In the genomic region with DNA sequence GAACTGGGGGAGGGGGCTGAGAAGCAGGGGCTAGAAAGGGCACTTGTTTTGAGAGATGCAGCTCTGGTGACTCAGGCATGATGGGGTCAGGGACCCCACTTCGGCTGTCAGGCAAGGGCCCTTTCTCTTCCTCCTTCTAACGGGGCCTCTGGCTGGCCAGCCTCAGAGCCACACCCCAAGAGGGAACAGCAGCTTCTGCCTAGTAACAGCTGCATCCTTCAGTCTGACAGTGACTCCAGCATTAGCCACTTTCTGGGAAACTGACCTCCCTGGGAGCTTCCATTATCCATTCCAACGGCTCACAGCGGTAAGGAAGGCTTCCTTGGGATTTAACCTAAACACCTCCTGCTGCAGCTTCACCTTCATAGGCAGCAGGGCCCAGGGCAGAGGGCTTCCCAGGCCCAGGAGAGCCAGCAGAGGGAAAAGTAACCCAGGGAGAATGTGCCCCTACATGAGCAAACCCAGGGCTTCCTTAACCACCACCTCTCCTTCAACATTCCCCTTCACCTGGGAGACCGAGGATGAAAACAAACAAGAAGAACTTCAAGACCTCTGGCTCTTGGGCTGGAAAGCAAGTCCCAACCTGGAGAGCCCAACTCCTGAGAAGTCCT, we compare ENCODE assay signal across 10 cellular contexts. TPM values are rescaled to one million over a fixed set of nuclear protein-coding genes. Genes with fewer than 3 reads are reported as not detected.
DNase-seq lines count a peak whose midpoint lies in the region; ATAC-seq and TF ChIP-seq lines count a peak whose summit lies in the region.
"Had no signal": no experiment of that assay in that cellular context is flagged by ENCODE, and none has a peak within 500 bp of the region (broad histone marks: within the 10 kb centered on the region; RNA-seq: fewer than 3 reads in every experiment).

No MANE protein-coding gene starts in this region.

- H3K9ac ChIP-seq in iPS-15b (ENCODE audit: low read depth, low read length), result peak overlapping the region; percentile 37
- H3K9ac ChIP-seq in smooth muscle cell (ENCODE audit: low read depth), result no peak overlapping the region

- H3K4me2 ChIP-seq in smooth muscle cell, result peak overlapping the region; percentile 88

- TF ChIP-seq CTCF in HFFc6 (IDR thresholded peaks at IDR 0.05) (no peak), smooth muscle cell (IDR thresholded peaks at IDR 0.05; ENCODE audit: borderline replicate concordance, insufficient read depth, poor library complexity, severe bottlenecking) (no peak)

- H3K4me1 Mint-ChIP-seq in HFFc6 (ENCODE audit: low read depth), result peaks cover 63% of the 10 kb centered on the region

- H3K4me3 ChIP-seq in iPS-15b (ENCODE audit: low read depth, low read length), result peak overlapping the region; percentile 18
- H3K4me3 ChIP-seq in smooth muscle cell, result no peak overlapping the region

- H2AFZ ChIP-seq in smooth muscle cell (ENCODE audit: low read depth), result no peak overlapping the region

- peaks cover 2% of the 10 kb centered on the region; the same call in 1 of the 2 replicates for H3K27me3 Mint-ChIP-seq in HFFc6 (ENCODE audit: insufficient read depth)
- H3K27me3 Mint-ChIP-seq: activated B cell treated with CpG ODN at 0.5 μM for 24 hours had no signal

- no peaks in the 10 kb centered on the region for H3K79me2 ChIP-seq in smooth muscle cell (ENCODE audit: low read depth)

- H3K36me3 Mint-ChIP-seq in HFFc6 (ENCODE audit: low read depth), result no peaks in the 10 kb centered on the region

- peak overlapping the region; percentile 75 for H3K27ac Mint-ChIP-seq in HFFc6
- H3K27ac Mint-ChIP-seq: activated B cell treated with CpG ODN at 0.5 μM for 24 hours had no signal

- no peaks in the 10 kb centered on the region for H3K9me3 Mint-ChIP-seq in HFFc6
- H3K9me3 Mint-ChIP-seq: activated B cell treated with CpG ODN at 0.5 μM for 24 hours had no signal

- peaks cover 9% of the 10 kb centered on the region for H3F3A ChIP-seq in smooth muscle cell (ENCODE audit: low read depth)

- 40% methylated on average over 5 of the region's 5 CpGs for WGBS in smooth muscle cell (ENCODE audit: low lambda C conversion rate)

- H3K4me1 ChIP-seq in iPS-15b (ENCODE audit: control insufficient read depth, insufficient read depth, low read length), result peaks cover 23% of the 10 kb centered on the region
- H3K4me1 ChIP-seq in smooth muscle cell (ENCODE audit: low read depth), result peaks cover 38% of the 10 kb centered on the region

- H3K27ac ChIP-seq in angular gyrus (ENCODE audit: low read depth, low read length), result peak overlapping the region; percentile 56
- H3K27ac ChIP-seq in smooth muscle cell (ENCODE audit: low read depth), result peak overlapping the region; percentile 80

- H4K20me1 ChIP-seq in smooth muscle cell (ENCODE audit: low read depth), result no peaks in the 10 kb centered on the region

- DNase-seq in HFFc6 (peak; percentile 48), smooth muscle cell (lab: John Stamatoyannopoulos, UW; ENCODE audit: unreplicated experiment) (no peak), GM19238 (ENCODE audit: insufficient read length, low spot score) (no peak), kidney glomerular epithelial cell (lab: John Stamatoyannopoulos, UW) (no peak), left lobe of liver (ENCODE audit: low spot score) (no peak), D341Med (ENCODE audit: low spot score) (no peak)
- DNase-seq: activated B cell treated with CpG ODN at 0.5 μM for 24 hours; stimulated activated CD4-positive, alpha-beta T cell treated with anti-CD3 and anti-CD28 coated beads, Interleukin-4, amount 100 ng/mL, for 24 hours had no signal

- no peak for ATAC-seq in left lobe of liver

- no peaks in the 10 kb centered on the region for H3K27me3 ChIP-seq in iPS-15b (ENCODE audit: control insufficient read depth, insufficient read depth, low read length)
- no peaks in the 10 kb centered on the region for H3K27me3 ChIP-seq in smooth muscle cell (ENCODE audit: low read depth)

- H3K36me3 ChIP-seq in iPS-15b (ENCODE audit: control insufficient read depth, insufficient read depth, low read length), result peaks cover 3% of the 10 kb centered on the region
- H3K36me3 ChIP-seq in smooth muscle cell (ENCODE audit: low read depth), result no peaks in the 10 kb centered on the region

- peak overlapping the region; percentile 67 for H3K4me3 Mint-ChIP-seq in HFFc6

- no peaks in the 10 kb centered on the region for H3K9me3 ChIP-seq in iPS-15b (ENCODE audit: control insufficient read depth, insufficient read depth, low read length)
- no peaks in the 10 kb centered on the region for H3K9me3 ChIP-seq in smooth muscle cell (replicated peaks; ENCODE audit: low read depth)

RNA-seq across cellular contexts. Expression of a gene that starts 2.7 kb away (rescaled TPM):
- total RNA-seq in HFFc6 (2021; fragmentation: NEBNext Ultra II Directional; extraction: Animal tissue kit (Norgen Biotek cat#: 25700)), result 10 to 100 TPM; 24.4 to 37.5 (median 25.0) TPM
- total RNA-seq in smooth muscle cell (20.5 and 24.1 TPM in 2 replicates), left lobe of liver (11.3 TPM)
- 29.4 and 31.7 TPM in 2 replicates for polyA plus RNA-seq in smooth muscle cell

RNA-seq across cellular contexts. Expression of a gene that starts 17.4 kb away (rescaled TPM):
- total RNA-seq in HFFc6 (2021; fragmentation: NEBNext Ultra II Directional; extraction: Animal tissue kit (Norgen Biotek cat#: 25700)), result 1 to 10 TPM; 1.5 to 2.9 (median 2.0) TPM
- total RNA-seq in smooth muscle cell (2.5 and 3.4 TPM in 2 replicates), left lobe of liver (3.2 TPM)
- 2.9 and 3.8 TPM in 2 replicates for polyA plus RNA-seq in smooth muscle cell
